Comparison of ENCODE assay signal across 36 cellular contexts in the genomic region with DNA sequence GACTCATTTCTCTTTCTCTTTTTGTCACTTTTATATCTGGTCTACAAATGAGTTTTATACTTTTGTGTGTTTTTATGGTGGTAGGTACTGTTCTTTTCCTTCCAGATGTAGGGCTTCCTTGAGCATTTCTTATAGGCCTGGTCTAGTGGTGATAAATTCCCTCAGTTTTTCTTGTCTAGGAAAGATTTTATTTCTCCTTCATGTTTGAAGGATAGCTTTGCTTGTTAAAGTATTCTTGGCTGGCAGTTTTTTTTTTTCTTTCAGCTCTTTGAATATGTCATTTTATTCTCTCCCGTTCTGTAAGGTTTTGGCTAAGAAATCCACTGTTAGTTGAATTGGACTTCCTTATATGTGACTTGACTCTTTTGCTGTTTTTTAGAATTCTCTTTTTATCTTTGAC.
"Had no signal": no experiment of that assay in that cellular context is flagged by ENCODE, and none has a peak within 500 bp of the region (broad histone marks: within the 10 kb centered on the region; RNA-seq: fewer than 3 reads in every experiment).

No MANE protein-coding gene starts in this region.

- H3K27me3 ChIP-seq: MG63 had no signal

- H3K4me3 ChIP-seq: MG63 had no signal

- H3K36me3 ChIP-seq: MG63 had no signal

- DNase-seq: Karpas-422, Kasumi-1, MG63, MM.1S, MV-4-11, NCI-H1048, NCI-H1092, NCI-H1092 treated with DMSO at 0.1 percent for 48 hours, NCI-H1105, NCI-H1105 treated with DMSO at 0.1 percent for 48 hours, NCI-H1417, NCI-H1417 treated with DMSO at 0.1 percent for 48 hours, NCI-H1436, NCI-H1436 treated with DMSO at 0.1 percent for 48 hours, NCI-H146, NCI-H1694, NCI-H1694 treated with DMSO at 0.1 percent for 48 hours, NCI-H187, NCI-H187 treated with DMSO at 0.1 percent for 48 hours, NCI-H1930, NCI-H2029, NCI-H2029 treated with DMSO at 0.1 percent for 48 hours, NCI-H2081, NCI-H2081 treated with DMSO at 0.1 percent for 48 hours, NCI-H2107, NCI-H2171, NCI-H2171 treated with DMSO at 0.1 percent for 48 hours, NCI-H2227 treated with DMSO at 0.1 percent for 48 hours, NCI-H226, NCI-H345, NCI-H446, NCI-H446 treated with DMSO at 0.1 percent for 48 hours, NCI-H510A, NCI-H510A treated with DMSO at 0.1 percent for 48 hours, NCI-H524, NCI-H524 treated with DMSO at 0.1 percent for 48 hours had no signal
